Comparison of ENCODE assay signal across 9 cellular contexts in the genomic region with DNA sequence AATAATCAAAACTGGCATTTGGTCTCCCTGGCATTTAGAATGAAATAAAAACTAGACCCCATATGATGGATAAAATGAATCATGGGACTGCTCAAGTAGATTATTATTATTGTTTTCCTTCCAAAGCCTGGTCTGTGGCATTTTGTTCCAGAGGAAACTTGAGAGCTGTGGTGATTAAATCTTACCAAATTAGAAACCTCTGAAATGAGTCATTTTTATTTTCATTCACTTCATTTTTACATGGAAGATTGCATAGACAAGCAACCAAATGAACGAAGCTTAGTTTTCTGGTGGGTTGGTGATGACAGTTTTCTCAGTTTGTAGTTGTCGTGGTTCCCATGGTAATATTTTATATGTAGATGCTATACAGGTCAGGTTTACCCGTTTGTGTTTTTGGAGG. TPM values are rescaled to one million over a fixed set of nuclear protein-coding genes. Genes with fewer than 3 reads are reported as not detected.
A peak's percentile ranks its signal among the peaks of the same experiment; 100 is the strongest.
DNase-seq lines count a peak whose midpoint lies in the region; ATAC-seq and TF ChIP-seq lines count a peak whose summit lies in the region.
"Had no signal": no experiment of that assay in that cellular context is flagged by ENCODE, and none has a peak within 500 bp of the region (broad histone marks: within the 10 kb centered on the region; RNA-seq: fewer than 3 reads in every experiment).

No MANE protein-coding gene starts in this region.

- peak overlapping the region; percentile 79 for H3K4me3 Mint-ChIP-seq in activated T-helper 17 cell treated with anti-CD3 and anti-CD28 coated beads, Interleukin-2, amount 50 U/mL, for 72 hours

- peak; percentile 44 for ATAC-seq in HG02642 (IDR thresholded peaks at IDR 0.05; ENCODE audit: poor library complexity, unreplicated experiment)
- ATAC-seq in activated T-helper 17 cell treated with anti-CD3 and anti-CD28 coated beads, Interleukin-2, amount 50 U/mL, for 72 hours (replicated peaks), result peak; percentile 86
- no peak for ATAC-seq in left lung
- ATAC-seq in mucosa of descending colon, result no peak

- DNase-seq in GM13977 (ENCODE audit: low spot score) (peak; percentile 16), mesenchymal stem cell (no peak), left lung (no peak), mucosa of descending colon (no peak), GM19238 (ENCODE audit: insufficient read length, low spot score) (no peak), NCI-H146 treated with DMSO at 0.1 percent for 48 hours (lab: John Stamatoyannopoulos, UW; ENCODE audit: unreplicated experiment) (no peak)
- DNase-seq: WERI-Rb-1 had no signal

- H3K4ac ChIP-seq in mesenchymal stem cell (ENCODE audit: low read depth in 1 of 2, low read length in 2 of 2), result no peak overlapping the region

- H3K27ac Mint-ChIP-seq in activated T-helper 17 cell treated with anti-CD3 and anti-CD28 coated beads, Interleukin-2, amount 50 U/mL, for 72 hours, result peak overlapping the region; percentile 99

- in situ Hi-C loops in GM13977 (cut with MboI; ENCODE audit: low pct_unique_long_range_greater_than_20kb, low sequenced_read_pairs, unreplicated experiment), result no loop called here

- H3K4me2 ChIP-seq in mesenchymal stem cell (ENCODE audit: low read length, poor library complexity, severe bottlenecking), result no peak overlapping the region

- intact Hi-C loops in left lung (cut with DNase I), result no loop called here
- intact Hi-C loops in mucosa of descending colon (cut with DNase I, micrococcal nuclease), result no loop called here

- no peak overlapping the region for H2BK15ac ChIP-seq in mesenchymal stem cell (ENCODE audit: low read depth, poor library complexity, severe bottlenecking)

- no peaks in the 10 kb centered on the region for H3K27me3 Mint-ChIP-seq in activated T-helper 17 cell treated with anti-CD3 and anti-CD28 coated beads, Interleukin-2, amount 50 U/mL, for 72 hours

- peaks cover 67% of the 10 kb centered on the region for H3K36me3 Mint-ChIP-seq in activated T-helper 17 cell treated with anti-CD3 and anti-CD28 coated beads, Interleukin-2, amount 50 U/mL, for 72 hours (ENCODE audit: low read depth)

- H3K27ac ChIP-seq in mesenchymal stem cell (ENCODE audit: low read length, poor library complexity, severe bottlenecking) (no peak overlapping the region), left lung (no peak overlapping the region)
- H3K27ac ChIP-seq: WERI-Rb-1 had no signal

- H3K23ac ChIP-seq in mesenchymal stem cell (ENCODE audit: low read length in 2 of 2), result no peak overlapping the region

- H3K36me3 ChIP-seq in mesenchymal stem cell (ENCODE audit: control insufficient read depth in 1 of 2, insufficient read depth in 2 of 2, low read depth in 1 of 2, low read length in 2 of 2), result peaks cover 0 to 2% of the 10 kb centered on the region in 2 experiments
- H3K36me3 ChIP-seq in left lung, result no peaks in the 10 kb centered on the region
- no peaks in the 10 kb centered on the region for H3K36me3 ChIP-seq in mucosa of descending colon (ENCODE audit: low read depth)
- H3K36me3 ChIP-seq: WERI-Rb-1 had no signal

- peaks cover 3% of the 10 kb centered on the region for H3K9me3 Mint-ChIP-seq in activated T-helper 17 cell treated with anti-CD3 and anti-CD28 coated beads, Interleukin-2, amount 50 U/mL, for 72 hours

- H3K4me3 ChIP-seq in mesenchymal stem cell (ENCODE audit: insufficient read depth in 1 of 2, low read depth in 1 of 2, low read length in 2 of 2) (peak overlapping the region in 1 of 2 experiments; percentile 15), left lung (no peak overlapping the region), mucosa of descending colon (no peak overlapping the region)

- WGBS in mesenchymal stem cell, result 85% methylated on average over 2 of the region's 3 CpGs

- H3K79me1 ChIP-seq in mesenchymal stem cell (replicated peaks; ENCODE audit: low read length, poor library complexity, severe bottlenecking), result peaks cover 10% of the 10 kb centered on the region

- no peak overlapping the region for H2AFZ ChIP-seq in mesenchymal stem cell (ENCODE audit: low read depth, low read length)

- H3K14ac ChIP-seq in mesenchymal stem cell (ENCODE audit: low read length in 2 of 2), result no peak overlapping the region

- no peak overlapping the region for H2BK120ac ChIP-seq in mesenchymal stem cell (ENCODE audit: low read depth, low read length)

- peak overlapping the region; percentile 74 for H3K9ac ChIP-seq in mesenchymal stem cell (ENCODE audit: low read length)

- no peaks in the 10 kb centered on the region for H3K27me3 ChIP-seq in mesenchymal stem cell (ENCODE audit: control insufficient read depth in 1 of 2, insufficient read depth in 1 of 2, low read length in 2 of 2)
- no peaks in the 10 kb centered on the region for H3K27me3 ChIP-seq in left lung

- H3K9me3 ChIP-seq in mesenchymal stem cell (ENCODE audit: control insufficient read depth, low read length) (no peaks in the 10 kb centered on the region), left lung (no peaks in the 10 kb centered on the region), mucosa of descending colon (no peaks in the 10 kb centered on the region)

- peaks cover 57% of the 10 kb centered on the region for H3K4me1 Mint-ChIP-seq in activated T-helper 17 cell treated with anti-CD3 and anti-CD28 coated beads, Interleukin-2, amount 50 U/mL, for 72 hours

- no peak overlapping the region for H3K18ac ChIP-seq in mesenchymal stem cell (ENCODE audit: low read depth in 1 of 2, low read length in 2 of 2)

- no peak overlapping the region for H4K91ac ChIP-seq in mesenchymal stem cell (ENCODE audit: low read length)

- no peaks in the 10 kb centered on the region for H3K4me1 ChIP-seq in mesenchymal stem cell (ENCODE audit: control insufficient read depth, insufficient read depth, low read depth, low read length)
- peaks cover 0 to 40% of the 10 kb centered on the region in 2 donors for H3K4me1 ChIP-seq in left lung
- H3K4me1 ChIP-seq in mucosa of descending colon (ENCODE audit: low read depth), result no peaks in the 10 kb centered on the region

- no peak overlapping the region for H4K8ac ChIP-seq in mesenchymal stem cell (ENCODE audit: low read length)

- no peak overlapping the region for H2AK5ac ChIP-seq in mesenchymal stem cell (ENCODE audit: low read length, severe bottlenecking)

- no peak overlapping the region for H2BK12ac ChIP-seq in mesenchymal stem cell (ENCODE audit: low read length in 2 of 2)

- no peak overlapping the region for H2BK5ac ChIP-seq in mesenchymal stem cell (ENCODE audit: low read depth, low read length, poor library complexity, severe bottlenecking)

- TF ChIP-seq CTCF in GM13977 (IDR thresholded peaks at IDR 0.05; ENCODE audit: extremely low read depth, insufficient read depth, missing control alignments) (no peak), left lung (IDR thresholded peaks at IDR 0.05) (no peak), mucosa of descending colon (IDR thresholded peaks at IDR 0.05) (no peak)

RNA-seq across cellular contexts. Expression of a gene that starts 23.4 kb away (rescaled TPM):
- total RNA-seq in activated T-helper 17 cell treated with anti-CD3 and anti-CD28 coated beads, Interleukin-2, amount 50 U/mL, for 72 hours, result 100 to 1,000 TPM in 1 of 2 donors, 10 to 100 TPM in 1; 66.5 to 153 TPM
- polyA plus RNA-seq in mesenchymal stem cell (2013, experiment 1 of 2), result 253 TPM
- polyA plus RNA-seq in mesenchymal stem cell (2013, experiment 2 of 2), result 279 TPM
- 100 to 1,000 TPM; 237 to 427 TPM for total RNA-seq in left lung
- 100 to 1,000 TPM in 1 of 3 donors, 10 to 100 TPM in 2; 59.7 to 164 (median 64.4) TPM for total RNA-seq in mucosa of descending colon

Comparison
In these comparisons a context has a peak if more than half of its experiments do, and no peak if none do; other contexts are left out.
1. ATAC-seq: peak in HG02642 (single experiment) and activated T-helper 17 cell treated with anti-CD3 and anti-CD28 coated beads, Interleukin-2, amount 50 U/mL, for 72 hours (single experiment); none in left lung (single experiment) and mucosa of descending colon (single experiment).